24 cellular contexts compared by ENCODE assay signal in genomic region chr1:194105381-194105780, GRCh38.
A peak's percentile ranks its signal among the peaks of the same experiment; 100 is the strongest.
DNase-seq lines count a peak whose midpoint lies in the region; FAIRE-seq and TF ChIP-seq lines count a peak whose summit lies in the region.
"Had no signal": no experiment of that assay in that cellular context is flagged by ENCODE, and none has a peak within 500 bp of the region (broad histone marks: within the 10 kb centered on the region; RNA-seq: fewer than 3 reads in every experiment).

No MANE protein-coding gene starts in this region.

- H3K36me3 ChIP-seq in parathyroid adenoma (ENCODE audit: control insufficient read depth, insufficient read depth, low read length): no peaks in the 10 kb centered on the region
- H3K36me3 ChIP-seq: BLaER1 treated with 17β-estradiol and CSF1 and Interleukin-3, amounts not matched to agents 10 nM and 100 nM had no signal

- TF ChIP-seq CTCF in D721Med (IDR thresholded peaks at IDR 0.05; ENCODE audit: insufficient read depth, missing control alignments): no peak
- TF ChIP-seq CTCF in parathyroid adenoma (IDR thresholded peaks at IDR 0.05): no peak

- H3K9ac ChIP-seq in parathyroid adenoma: no peak overlapping the region
- H3K9ac ChIP-seq: BLaER1 treated with 17β-estradiol and CSF1 and Interleukin-3, amounts not matched to agents 10 nM and 100 nM had no signal

- no peaks in the 10 kb centered on the region for H3K27me3 ChIP-seq in parathyroid adenoma (ENCODE audit: control insufficient read depth, insufficient read depth, low read length)
- H3K27me3 ChIP-seq: BLaER1 treated with 17β-estradiol and CSF1 and Interleukin-3, amounts not matched to agents 10 nM and 100 nM had no signal

- H3K4me3 ChIP-seq in parathyroid adenoma (ENCODE audit: low read depth, low read length): no peak overlapping the region
- H3K4me3 ChIP-seq: A549; BLaER1 treated with 17β-estradiol and CSF1 and Interleukin-3, amounts not matched to agents 10 nM and 100 nM; GM12878 had no signal

- DNase-seq in D721Med (ENCODE audit: insufficient read length, low spot score): no peak
- peak; percentile 65 for DNase-seq in putamen (ENCODE audit: low spot score)
- DNase-seq in stimulated activated CD4-positive, alpha-beta T cell treated with anti-CD3 and anti-CD28 coated beads, Interleukin-12 subunit alpha, Interleukin-12 subunit beta, amount 100 ng/mL, for 4 hours: no peak
- DNase-seq in pons (ENCODE audit: low spot score): no peak
- DNase-seq: AML-193; Caco-2; Calu3; CD4-positive, alpha-beta T cell; CD8-positive, alpha-beta T cell; DMS 273 treated with DMSO at 0.1 percent for 48 hours; DMS153; DMS53; DMS79; DND-41; EL; GDM1 had no signal

- peaks cover 5% of the 10 kb centered on the region for H3K4me1 ChIP-seq in parathyroid adenoma
- H3K4me1 ChIP-seq: A549; BLaER1 treated with 17β-estradiol and CSF1 and Interleukin-3, amounts not matched to agents 10 nM and 100 nM; Caco-2 had no signal

- H3K79me2 ChIP-seq in parathyroid adenoma: no peaks in the 10 kb centered on the region

- no peak overlapping the region for H2AFZ ChIP-seq in parathyroid adenoma

- no peaks in the 10 kb centered on the region for H3K9me3 ChIP-seq in parathyroid adenoma (ENCODE audit: control insufficient read depth, low read length)
- H3K9me3 ChIP-seq: A549; BLaER1 treated with 17β-estradiol and CSF1 and Interleukin-3, amounts not matched to agents 10 nM and 100 nM; Caco-2 had no signal

- peak; percentile 75 for FAIRE-seq in D721Med (lab: Jason Lieb, UNC)
- FAIRE-seq: A549, GM12878, GM12892, GM18507 had no signal

- peak overlapping the region; percentile 19 for H3K27ac ChIP-seq in parathyroid adenoma
- H3K27ac ChIP-seq: 22Rv1; A549; BLaER1 treated with 17β-estradiol and CSF1 and Interleukin-3, amounts not matched to agents 10 nM and 100 nM; C4-2B had no signal

- H3K4me2 ChIP-seq in parathyroid adenoma (ENCODE audit: low read length): no peak overlapping the region
- H3K4me2 ChIP-seq: A549; BLaER1 treated with 17β-estradiol and CSF1 and Interleukin-3, amounts not matched to agents 10 nM and 100 nM had no signal
